18 cellular contexts compared by ENCODE assay signal in genomic region chr5:31182146-31182545, GRCh38. TPM values are rescaled to one million over a fixed set of nuclear protein-coding genes. Genes with fewer than 3 reads are reported as not detected.
DNase-seq lines count a peak whose midpoint lies in the region; ATAC-seq and TF ChIP-seq lines count a peak whose summit lies in the region.
"Had no signal": no experiment of that assay in that cellular context is flagged by ENCODE, and none has a peak within 500 bp of the region (broad histone marks: within the 10 kb centered on the region; RNA-seq: fewer than 3 reads in every experiment).

No MANE protein-coding gene starts in this region.

- H3K9ac ChIP-seq in endocrine pancreas (ENCODE audit: control insufficient read depth, insufficient read depth, low read length) = no peak overlapping the region
- no peak overlapping the region for H3K9ac ChIP-seq in neural cell (ENCODE audit: low read length)

- no peak overlapping the region for H3K27ac Mint-ChIP-seq in CD4-positive, alpha-beta T cell
- H3K27ac Mint-ChIP-seq: CD4-positive, CD25-positive, alpha-beta regulatory T cell; HFFc6; IgD-negative memory B cell had no signal

- TF ChIP-seq CTCF in neural cell (IDR thresholded peaks at IDR 0.05; ENCODE audit: poor library complexity, severe bottlenecking) = no peak
- no peak for TF ChIP-seq CTCF in CD4-positive, alpha-beta T cell (IDR thresholded peaks at IDR 0.05)

- H4K20me1 ChIP-seq in neural cell (ENCODE audit: insufficient read depth) = no peaks in the 10 kb centered on the region

- no peaks in the 10 kb centered on the region for H3F3A ChIP-seq in neural cell (ENCODE audit: insufficient read depth, low read length, poor library complexity, severe bottlenecking)

- no peaks in the 10 kb centered on the region for H3K4me1 ChIP-seq in endocrine pancreas (ENCODE audit: control insufficient read depth, insufficient read depth, low read length)
- H3K4me1 ChIP-seq: BE2C, Caco-2 had no signal

- H3K9me3 Mint-ChIP-seq in CD4-positive, alpha-beta T cell = peaks cover 7% of the 10 kb centered on the region

- H3K4me3 Mint-ChIP-seq in CD4-positive, alpha-beta T cell = no peak overlapping the region
- H3K4me3 Mint-ChIP-seq: CD4-positive, CD25-positive, alpha-beta regulatory T cell; HFFc6; IgD-negative memory B cell had no signal

- peaks cover 8% of the 10 kb centered on the region for H3K27me3 Mint-ChIP-seq in CD4-positive, alpha-beta T cell
- H3K27me3 Mint-ChIP-seq: CD4-positive, CD25-positive, alpha-beta regulatory T cell; IgD-negative memory B cell had no signal

- H3K9me2 ChIP-seq in neural cell (ENCODE audit: insufficient read depth, low read length) = no peaks in the 10 kb centered on the region

- in situ Hi-C loops in G401 (cut with HindIII; ENCODE audit: low sequenced_read_pairs) = no loop called here

- no peak overlapping the region for H3K27ac ChIP-seq in neural cell (ENCODE audit: low read length)
- H3K27ac ChIP-seq in CD4-positive, alpha-beta T cell (ENCODE audit: low read depth, low read length) = no peak overlapping the region

- H3K27me3 ChIP-seq in endocrine pancreas (ENCODE audit: control insufficient read depth, insufficient read depth, low read length) (no peaks in the 10 kb centered on the region), neural cell (ENCODE audit: insufficient read depth, low read depth, low read length) (no peaks in the 10 kb centered on the region)
- no peaks in the 10 kb centered on the region for H3K27me3 ChIP-seq in CD4-positive, alpha-beta T cell (ENCODE audit: control insufficient read depth, insufficient read depth, low read length)
- H3K27me3 ChIP-seq: BE2C had no signal

- CTCF ChIA-PET in CD4-positive, alpha-beta T cell (lab: Charles Lee) = no interaction called here

- H2AFZ ChIP-seq in neural cell (ENCODE audit: low read depth, low read length) = no peak overlapping the region

- no peak for TF ChIP-seq EP300 in neural cell (conservative IDR thresholded peaks at IDR 0.05; ENCODE audit: poor library complexity, severe bottlenecking)

- H3K9me3 ChIP-seq in endocrine pancreas (ENCODE audit: control insufficient read depth, low read length) = no peaks in the 10 kb centered on the region
- no peaks in the 10 kb centered on the region for H3K9me3 ChIP-seq in neural cell (ENCODE audit: low read length)
- H3K9me3 ChIP-seq in CD4-positive, alpha-beta T cell (ENCODE audit: control insufficient read depth, low read length) = no peaks in the 10 kb centered on the region
- H3K9me3 ChIP-seq: BE2C, Caco-2 had no signal

- no peak overlapping the region for H3K4me2 ChIP-seq in neural cell (ENCODE audit: low read length)

- H3K79me2 ChIP-seq in neural cell (replicated peaks; ENCODE audit: insufficient read depth, low read length) = no peaks in the 10 kb centered on the region

- ATAC-seq in CD4-positive, alpha-beta T cell (ENCODE audit: poor library complexity) = no peak
- ATAC-seq: GM12878, HCT116, HepG2 had no signal

- H3K4me3 ChIP-seq in endocrine pancreas (ENCODE audit: control insufficient read depth, insufficient read depth, low read length) = peak overlapping the region; percentile 45
- H3K4me3 ChIP-seq in neural cell (ENCODE audit: low read length) = peak overlapping the region; percentile 26
- H3K4me3 ChIP-seq: GM12878 had no signal

- no peaks in the 10 kb centered on the region for H3K36me3 Mint-ChIP-seq in CD4-positive, alpha-beta T cell (ENCODE audit: low read depth)
- H3K36me3 Mint-ChIP-seq: CD4-positive, CD25-positive, alpha-beta regulatory T cell; IgD-negative memory B cell had no signal

- no peaks in the 10 kb centered on the region for H3K36me3 ChIP-seq in endocrine pancreas (ENCODE audit: control insufficient read depth, insufficient read depth, low read length)
- no peaks in the 10 kb centered on the region for H3K36me3 ChIP-seq in neural cell (ENCODE audit: insufficient read depth, low read length)
- H3K36me3 ChIP-seq: BE2C had no signal

- TF ChIP-seq RAD21 in neural cell (conservative IDR thresholded peaks at IDR 0.05) = no peak

- DNase-seq in G401 (ENCODE audit: low spot score) = peak; percentile 86
- DNase-seq in NCI-H446 (lab: John Stamatoyannopoulos, UW) = peak; percentile 38 to 64
- no peak for DNase-seq in NCI-H2171 treated with DMSO at 0.1 percent for 48 hours (lab: John Stamatoyannopoulos, UW)
- DNase-seq in CD4-positive, alpha-beta T cell = no peak
- DNase-seq: ACHN; BE2C; Caco-2; CD4-positive, CD25-positive, alpha-beta regulatory T cell; DMS79 treated with DMSO at 0.1 percent for 48 hours; GOT3; H7; HFFc6 had no signal

- POLR2A ChIA-PET in CD4-positive, alpha-beta T cell (lab: Charles Lee) = no interaction called here

- no peaks in the 10 kb centered on the region for H3K4me1 Mint-ChIP-seq in CD4-positive, alpha-beta T cell (ENCODE audit: low read depth)
- H3K4me1 Mint-ChIP-seq: CD4-positive, CD25-positive, alpha-beta regulatory T cell had no signal

- intact Hi-C loops in CD4-positive, alpha-beta T cell (cut with DNase I, micrococcal nuclease) = no loop called here

TF ChIP-seq in neural cell, 6 proteins besides CTCF, POLR2A, EP300 and RAD21:
- TF ChIP-seq POLR2AphosphoS5 (IDR thresholded peaks at IDR 0.05) (no peak), TAF1 (IDR thresholded peaks at IDR 0.05; ENCODE audit: low read depth) (no peak), MXI1 (conservative IDR thresholded peaks at IDR 0.05; ENCODE audit: poor library complexity, severe bottlenecking) (no peak), SMC3 (conservative IDR thresholded peaks at IDR 0.05; ENCODE audit: poor library complexity) (no peak)
- TF ChIP-seq, protein P1, sequence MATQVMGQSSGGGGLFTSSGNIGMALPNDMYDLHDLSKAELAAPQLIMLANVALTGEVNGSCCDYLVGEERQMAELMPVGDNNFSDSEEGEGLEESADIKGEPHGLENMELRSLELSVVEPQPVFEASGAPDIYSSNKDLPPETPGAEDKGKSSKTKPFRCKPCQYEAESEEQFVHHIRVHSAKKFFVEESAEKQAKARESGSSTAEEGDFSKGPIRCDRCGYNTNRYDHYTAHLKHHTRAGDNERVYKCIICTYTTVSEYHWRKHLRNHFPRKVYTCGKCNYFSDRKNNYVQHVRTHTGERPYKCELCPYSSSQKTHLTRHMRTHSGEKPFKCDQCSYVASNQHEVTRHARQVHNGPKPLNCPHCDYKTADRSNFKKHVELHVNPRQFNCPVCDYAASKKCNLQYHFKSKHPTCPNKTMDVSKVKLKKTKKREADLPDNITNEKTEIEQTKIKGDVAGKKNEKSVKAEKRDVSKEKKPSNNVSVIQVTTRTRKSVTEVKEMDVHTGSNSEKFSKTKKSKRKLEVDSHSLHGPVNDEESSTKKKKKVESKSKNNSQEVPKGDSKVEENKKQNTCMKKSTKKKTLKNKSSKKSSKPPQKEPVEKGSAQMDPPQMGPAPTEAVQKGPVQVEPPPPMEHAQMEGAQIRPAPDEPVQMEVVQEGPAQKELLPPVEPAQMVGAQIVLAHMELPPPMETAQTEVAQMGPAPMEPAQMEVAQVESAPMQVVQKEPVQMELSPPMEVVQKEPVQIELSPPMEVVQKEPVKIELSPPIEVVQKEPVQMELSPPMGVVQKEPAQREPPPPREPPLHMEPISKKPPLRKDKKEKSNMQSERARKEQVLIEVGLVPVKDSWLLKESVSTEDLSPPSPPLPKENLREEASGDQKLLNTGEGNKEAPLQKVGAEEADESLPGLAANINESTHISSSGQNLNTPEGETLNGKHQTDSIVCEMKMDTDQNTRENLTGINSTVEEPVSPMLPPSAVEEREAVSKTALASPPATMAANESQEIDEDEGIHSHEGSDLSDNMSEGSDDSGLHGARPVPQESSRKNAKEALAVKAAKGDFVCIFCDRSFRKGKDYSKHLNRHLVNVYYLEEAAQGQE (IDR thresholded peaks at IDR 0.05; ENCODE audit: borderline replicate concordance) = no peak

RNA-seq across cellular contexts. Expression of gene CDH6, which starts 11.3 kb away (rescaled TPM):
- total RNA-seq in G401 (2014; rRNA removed; shearing (Covaris generic)) = 0.43 and 0.58 TPM in 2 replicates
- polyA plus RNA-seq in neural cell = 2.1 and 2.3 TPM in 2 replicates
- 10.0 and 11.0 TPM in 2 replicates for polyA minus RNA-seq in neural cell
- not detected for total RNA-seq in CD4-positive, alpha-beta T cell
- total RNA-seq: CD4-positive, CD25-positive, alpha-beta regulatory T cell; GM12878; HepG2 had no signal
- polyA plus RNA-seq: CD4-positive, CD25-positive, alpha-beta regulatory T cell; HepG2; IgD-negative memory B cell had no signal

Comparison
In these comparisons a context has a peak if more than half of its experiments do, and no peak if none do; other contexts are left out.
1. DNase-seq: peak in G401 (single experiment) and NCI-H446 (2 of 2); none in NCI-H2171 treated with DMSO at 0.1 percent for 48 hours (single experiment) and CD4-positive, alpha-beta T cell (0 of 10).